ENCODE assay signal across 9 cellular contexts in the genomic region with DNA sequence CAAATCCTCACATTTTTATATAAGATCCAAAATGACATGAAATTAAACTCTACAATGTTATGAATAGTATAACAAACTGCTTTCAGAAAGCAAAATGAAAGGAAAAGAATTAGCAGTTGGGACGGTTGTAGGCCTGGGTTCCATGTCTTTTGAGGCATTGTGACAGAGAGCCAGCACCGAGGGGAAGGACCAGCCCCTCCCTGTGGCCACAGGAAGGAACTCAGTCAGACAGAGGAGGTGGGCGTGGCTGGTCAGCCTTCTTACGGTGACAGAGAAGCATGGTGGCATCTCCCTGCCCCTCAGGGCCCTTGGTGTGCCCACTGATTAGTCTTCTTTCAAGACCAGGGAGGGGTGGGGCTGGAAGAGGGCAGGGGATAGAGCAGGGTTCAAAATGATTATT. TPM values are rescaled to one million over a fixed set of nuclear protein-coding genes. Genes with fewer than 3 reads are reported as not detected.
DNase-seq lines count a peak whose midpoint lies in the region; ATAC-seq and TF ChIP-seq lines count a peak whose summit lies in the region.
"Had no signal": no experiment of that assay in that cellular context is flagged by ENCODE, and none has a peak within 500 bp of the region (broad histone marks: within the 10 kb centered on the region; RNA-seq: fewer than 3 reads in every experiment).

No MANE protein-coding gene starts in this region.

- DNase-seq in CD8-positive, alpha-beta memory T cell, result peak in 4 of 5 donors; percentile 24 to 75 (median 46)
- peak; percentile 62 for DNase-seq in M059J (ENCODE audit: low read depth)
- peak; percentile 77 for DNase-seq in WERI-Rb-1
- no peak for DNase-seq in esophagus squamous epithelium (lab: John Stamatoyannopoulos, UW)
- DNase-seq in psoas muscle, result peak; percentile 54 to 74
- DNase-seq in gastrocnemius medialis, result no peak
- no peak for DNase-seq in NCI-H2107 treated with DMSO at 0.1 percent for 48 hours (lab: John Stamatoyannopoulos, UW; ENCODE audit: unreplicated experiment)

- peak; percentile 70 for ATAC-seq in GM19351 (IDR thresholded peaks at IDR 0.05; ENCODE audit: unreplicated experiment)
- peak in 2 of 4 donors; percentile 49 to 58 for ATAC-seq in psoas muscle
- ATAC-seq in gastrocnemius medialis, result no peak

- TF ChIP-seq CTCF in WERI-Rb-1 (IDR thresholded peaks at IDR 0.05; ENCODE audit: low read depth, low read length) (peak; percentile 84), esophagus squamous epithelium (IDR thresholded peaks at IDR 0.05) (peak in 4 of 6 experiments; percentile 23 to 48 (median 28)), psoas muscle (IDR thresholded peaks at IDR 0.05) (peak; percentile 23), gastrocnemius medialis (IDR thresholded peaks at IDR 0.05 in 4 of 5, conservative IDR thresholded peaks at IDR 0.05 in 1 of 5) (no peak)

- POLR2A ChIA-PET in CD8-positive, alpha-beta memory T cell (lab: Charles Lee), result no interaction called here

- H3K4me3 Mint-ChIP-seq in CD8-positive, alpha-beta memory T cell, result peak overlapping the region in 5 of 7 donors; percentile 15 to 82 (median 70)

- no peak overlapping the region for H3K4me3 ChIP-seq in CD8-positive, alpha-beta memory T cell (ENCODE audit: low read length)
- H3K4me3 ChIP-seq in WERI-Rb-1 (ENCODE audit: low read depth, low read length), result no peak overlapping the region
- no peak overlapping the region for H3K4me3 ChIP-seq in esophagus squamous epithelium
- no peak overlapping the region for H3K4me3 ChIP-seq in psoas muscle
- no peak overlapping the region for H3K4me3 ChIP-seq in gastrocnemius medialis

- H3K36me3 ChIP-seq in CD8-positive, alpha-beta memory T cell (ENCODE audit: insufficient read depth, low read length), result peaks cover 10% of the 10 kb centered on the region
- peaks cover 9% of the 10 kb centered on the region for H3K36me3 ChIP-seq in WERI-Rb-1
- H3K36me3 ChIP-seq in esophagus squamous epithelium, result peaks cover 13 to 42% (median 20%) of the 10 kb centered on the region in 3 donors
- H3K36me3 ChIP-seq in psoas muscle (ENCODE audit: insufficient read depth in 1 of 2, low read depth in 1 of 2), result peaks cover 0 to 34% of the 10 kb centered on the region in 2 donors
- H3K36me3 ChIP-seq in gastrocnemius medialis, result peaks cover 0 to 43% of the 10 kb centered on the region in 2 donors

- peaks cover 43 to 65% (median 47%) of the 10 kb centered on the region in 3 donors for H3K4me1 Mint-ChIP-seq in CD8-positive, alpha-beta memory T cell

- TF ChIP-seq POLR2A in esophagus squamous epithelium (IDR thresholded peaks at IDR 0.05) (no peak), gastrocnemius medialis (IDR thresholded peaks at IDR 0.05) (no peak)

- 17 to 30% methylated on average over 4 of the region's 4 CpGs for WGBS in esophagus squamous epithelium, 2 donors
- WGBS in psoas muscle, 3 donors, result 30 to 35% (median 34%) methylated on average over 4 of the region's 4 CpGs

- CTCF ChIA-PET in CD8-positive, alpha-beta memory T cell (lab: Charles Lee), result no interaction called here

- H3K9me3 ChIP-seq in CD8-positive, alpha-beta memory T cell (ENCODE audit: low read length), result no peaks in the 10 kb centered on the region
- H3K9me3 ChIP-seq in WERI-Rb-1 (ENCODE audit: severe bottlenecking) (no peaks in the 10 kb centered on the region), esophagus squamous epithelium (no peaks in the 10 kb centered on the region), psoas muscle (no peaks in the 10 kb centered on the region), gastrocnemius medialis (no peaks in the 10 kb centered on the region)

- intact Hi-C loops in esophagus squamous epithelium (cut with DNase I), result no loop called here
- intact Hi-C loops in psoas muscle (cut with DNase I), result no loop called here
- intact Hi-C loops in gastrocnemius medialis (cut with DNase I; ENCODE audit: low total_unique reads), result no loop called here

- no peaks in the 10 kb centered on the region for H3K9me3 Mint-ChIP-seq in CD8-positive, alpha-beta memory T cell

- peak overlapping the region; percentile 37 to 95 (median 86) for H3K27ac Mint-ChIP-seq in CD8-positive, alpha-beta memory T cell

- H3K27me3 Mint-ChIP-seq in CD8-positive, alpha-beta memory T cell, result no peaks in the 10 kb centered on the region

- no peak overlapping the region for H3K27ac ChIP-seq in CD8-positive, alpha-beta memory T cell (ENCODE audit: low read depth, low read length)
- peak overlapping the region; percentile 12; the same call in 1 of the 2 replicates for H3K27ac ChIP-seq in WERI-Rb-1
- H3K27ac ChIP-seq in esophagus squamous epithelium, result no peak overlapping the region
- H3K27ac ChIP-seq in psoas muscle, result no peak overlapping the region
- no peak overlapping the region for H3K27ac ChIP-seq in gastrocnemius medialis

- in situ Hi-C loops in gastrocnemius medialis (cut with MboI; ENCODE audit: low sequenced_read_pairs in 4 of 4), result no loop called here

- H3K4me1 ChIP-seq in CD8-positive, alpha-beta memory T cell (ENCODE audit: insufficient read depth, low read length), result peaks cover 60% of the 10 kb centered on the region
- peaks cover 14 to 56% (median 29%) of the 10 kb centered on the region in 3 donors for H3K4me1 ChIP-seq in esophagus squamous epithelium
- peaks cover 7% of the 10 kb centered on the region for H3K4me1 ChIP-seq in psoas muscle
- H3K4me1 ChIP-seq in gastrocnemius medialis, result peaks cover 7 to 14% of the 10 kb centered on the region in 2 donors

- H3K27me3 ChIP-seq in CD8-positive, alpha-beta memory T cell (ENCODE audit: insufficient read depth, low read length, poor library complexity, severe bottlenecking), result no peaks in the 10 kb centered on the region
- H3K27me3 ChIP-seq in WERI-Rb-1 (ENCODE audit: insufficient read depth, low read depth, severe bottlenecking) (no peaks in the 10 kb centered on the region), esophagus squamous epithelium (no peaks in the 10 kb centered on the region), psoas muscle (ENCODE audit: insufficient read depth in 3 of 3, low read length in 2 of 3) (no peaks in the 10 kb centered on the region), gastrocnemius medialis (no peaks in the 10 kb centered on the region)

- peaks cover 0 to 49% (median 0%) of the 10 kb centered on the region in 3 donors for H3K36me3 Mint-ChIP-seq in CD8-positive, alpha-beta memory T cell

RNA-seq across cellular contexts. Expression of a gene that starts 5.7 kb away (rescaled TPM):
- 10 to 100 TPM; 11.9 to 12.8 TPM for total RNA-seq in CD8-positive, alpha-beta memory T cell
- polyA plus RNA-seq in CD8-positive, alpha-beta memory T cell, result 18.5 TPM
- total RNA-seq in M059J (2014; rRNA removed; shearing (Covaris generic)), result 4.2 and 4.5 TPM in 2 replicates
- total RNA-seq in esophagus squamous epithelium, result 1 to 10 TPM; 1.5 to 5.1 (median 2.6) TPM
- 1 to 10 TPM; 5.3 to 8.8 (median 7.9) TPM for total RNA-seq in psoas muscle
- 1 to 10 TPM; 2.0 to 6.6 (median 3.4) TPM for polyA plus RNA-seq in psoas muscle
- 1 to 10 TPM; 4.4 to 7.5 (median 6.7) TPM for total RNA-seq in gastrocnemius medialis

RNA-seq across cellular contexts. Expression of a gene that starts 6.4 kb away (rescaled TPM):
- 10 to 100 TPM; 66.6 to 68.5 TPM for total RNA-seq in CD8-positive, alpha-beta memory T cell
- polyA plus RNA-seq in CD8-positive, alpha-beta memory T cell, result 68.1 TPM
- 47.8 and 74.4 TPM in 2 replicates for total RNA-seq in M059J (2014; rRNA removed; shearing (Covaris generic))
- total RNA-seq in esophagus squamous epithelium (10 to 100 TPM; 11.2 to 23.9 (median 18.6) TPM), psoas muscle (10 to 100 TPM; 10.1 to 26.0 (median 17.8) TPM), gastrocnemius medialis (10 to 100 TPM in 2 of 4 donors, 1 to 10 TPM in 2; 5.7 to 31.2 (median 15.9) TPM)
- 10 to 100 TPM; 17.0 to 30.7 (median 28.3) TPM for polyA plus RNA-seq in psoas muscle

RNA-seq across cellular contexts. Expression of a gene that starts 23.9 kb away (rescaled TPM):
- not detected for total RNA-seq in CD8-positive, alpha-beta memory T cell
- polyA plus RNA-seq in CD8-positive, alpha-beta memory T cell, result not detected
- total RNA-seq in M059J (2014; rRNA removed; shearing (Covaris generic)), result not detected in 2 replicates
- total RNA-seq in esophagus squamous epithelium (under 1 TPM in 1 of 4 donors, not detected in 3; 0.04 TPM), psoas muscle (not detected), gastrocnemius medialis (not detected)
- not detected for polyA plus RNA-seq in psoas muscle
- total RNA-seq: lower leg skin had no signal

RNA-seq across cellular contexts. Expression of a gene that starts 30.8 kb away (rescaled TPM):
- 1 to 10 TPM in 1 of 2 experiments, under 1 TPM in 1; 0.97 to 1.1 TPM for total RNA-seq in CD8-positive, alpha-beta memory T cell
- polyA plus RNA-seq in CD8-positive, alpha-beta memory T cell, result 0.16 TPM
- 2.5 and 3.1 TPM in 2 replicates for total RNA-seq in M059J (2014; rRNA removed; shearing (Covaris generic))
- total RNA-seq in esophagus squamous epithelium, result 1 to 10 TPM; 2.9 to 6.5 (median 4.5) TPM
- total RNA-seq in psoas muscle, result 1 to 10 TPM; 2.5 to 6.5 (median 4.4) TPM
- 1 to 10 TPM; 4.2 to 6.4 (median 5.9) TPM for polyA plus RNA-seq in psoas muscle
- total RNA-seq in gastrocnemius medialis, result 1 to 10 TPM; 2.9 to 8.1 (median 4.9) TPM

Comparison
In these comparisons a context has a peak if more than half of its experiments do, and no peak if none do; other contexts are left out.
1. DNase-seq: peak in CD8-positive, alpha-beta memory T cell (4 of 5), M059J (single experiment), WERI-Rb-1 (single experiment) and psoas muscle (2 of 2); none in esophagus squamous epithelium (single experiment), gastrocnemius medialis (0 of 2) and NCI-H2107 treated with DMSO at 0.1 percent for 48 hours (single experiment).
2. CTCF ChIP-seq: peak in WERI-Rb-1 (single experiment), esophagus squamous epithelium (4 of 6) and psoas muscle (single experiment); none in gastrocnemius medialis (0 of 5).